16 cellular contexts compared by ENCODE assay signal in genomic region chr9:31065691-31066090, GRCh38.
A peak's percentile ranks its signal among the peaks of the same experiment; 100 is the strongest.
DNase-seq lines count a peak whose midpoint lies in the region; ATAC-seq and TF ChIP-seq lines count a peak whose summit lies in the region.
"Had no signal": no experiment of that assay in that cellular context is flagged by ENCODE, and none has a peak within 500 bp of the region (broad histone marks: within the 10 kb centered on the region; RNA-seq: fewer than 3 reads in every experiment).

No MANE protein-coding gene starts in this region.

- POLR2A ChIA-PET in RWPE1 (lab: Yijun Ruan, JAX; ENCODE audit: low non-redundant PET) = no interaction called here

- no peaks in the 10 kb centered on the region for H3K27me3 ChIP-seq in SJCRH30
- H3K27me3 ChIP-seq: BLaER1 treated with 17β-estradiol and CSF1 and Interleukin-3, amounts not matched to agents 10 nM and 100 nM had no signal

- H3K4me3 ChIP-seq in SJCRH30 = no peak overlapping the region
- H3K4me3 ChIP-seq: A549; BLaER1 treated with 17β-estradiol and CSF1 and Interleukin-3, amounts not matched to agents 10 nM and 100 nM had no signal

- no peaks in the 10 kb centered on the region for H3K36me3 ChIP-seq in SJCRH30
- H3K36me3 ChIP-seq: BLaER1 treated with 17β-estradiol and CSF1 and Interleukin-3, amounts not matched to agents 10 nM and 100 nM had no signal

- no peak for TF ChIP-seq CTCF in RWPE1 (conservative IDR thresholded peaks at IDR 0.05; ENCODE audit: low read depth)

- H3K27ac ChIP-seq in SJCRH30 (no peak overlapping the region), RWPE1 (no peak overlapping the region)
- H3K27ac ChIP-seq: 22Rv1; A549; BLaER1 treated with 17β-estradiol and CSF1 and Interleukin-3, amounts not matched to agents 10 nM and 100 nM; C4-2B had no signal

- no peak for ATAC-seq in GM18511 (IDR thresholded peaks at IDR 0.05; ENCODE audit: unreplicated experiment)
- ATAC-seq: A549; CD8-positive, alpha-beta T cell had no signal

- CTCF ChIA-PET in RWPE1 (lab: Yijun Ruan, JAX) = interaction anchor here (0.5 kb wide), 1 partner anchor 824 kb away, joined by 3 read pairs; no protein-coding TSS in a partner anchor

- no peaks in the 10 kb centered on the region for H3K9me3 ChIP-seq in SJCRH30 (replicated peaks)
- H3K9me3 ChIP-seq: A549; BLaER1 treated with 17β-estradiol and CSF1 and Interleukin-3, amounts not matched to agents 10 nM and 100 nM; Caco-2 had no signal

- H3K4me1 ChIP-seq in SJCRH30 = no peaks in the 10 kb centered on the region
- H3K4me1 ChIP-seq: A549; BLaER1 treated with 17β-estradiol and CSF1 and Interleukin-3, amounts not matched to agents 10 nM and 100 nM; Caco-2 had no signal

- DNase-seq in SJCRH30 (peak; percentile 15 to 40), myocyte (ENCODE audit: low read depth) (peak; percentile 16), putamen (ENCODE audit: low spot score) (peak; percentile 49), RWPE1 (ENCODE audit: low spot score) (no peak)
- DNase-seq: AML-193; Caco-2; Calu3; CD4-positive, alpha-beta T cell; CD8-positive, alpha-beta T cell; DMS79 treated with DMSO at 0.1 percent for 48 hours; GF-D8 had no signal
